36 cellular contexts compared by ENCODE assay signal in the genomic region with DNA sequence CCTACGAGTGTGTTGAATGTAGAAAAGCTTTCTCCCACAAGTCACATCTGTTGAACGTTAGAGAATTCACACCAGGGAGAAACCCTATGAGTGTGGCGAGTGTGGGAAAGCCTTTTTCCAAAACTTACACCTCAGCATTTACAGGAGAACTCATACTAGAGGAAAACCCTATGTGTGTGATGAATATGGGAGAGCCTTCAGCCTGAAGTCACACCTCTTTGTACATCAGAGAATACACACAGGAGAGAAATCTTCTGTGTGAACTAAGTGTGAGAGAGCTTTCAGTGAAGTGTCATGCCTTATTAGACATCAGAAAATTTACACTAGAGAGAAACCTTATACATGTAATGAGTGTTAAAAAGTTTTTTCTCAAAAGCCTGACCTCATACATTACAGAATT. TPM values are rescaled to one million over a fixed set of nuclear protein-coding genes. Genes with fewer than 3 reads are reported as not detected.
"Had no signal": no experiment of that assay in that cellular context is flagged by ENCODE, and none has a peak within 500 bp of the region (broad histone marks: within the 10 kb centered on the region; RNA-seq: fewer than 3 reads in every experiment).

No MANE protein-coding gene starts in this region.

- H3K36me3 ChIP-seq: MG63 had no signal

- H3K4me3 ChIP-seq: MG63 had no signal

- DNase-seq: MG63, MM.1S, MV-4-11, NCI-H1048, NCI-H1092, NCI-H1092 treated with DMSO at 0.1 percent for 48 hours, NCI-H1105, NCI-H1105 treated with DMSO at 0.1 percent for 48 hours, NCI-H1417, NCI-H1417 treated with DMSO at 0.1 percent for 48 hours, NCI-H1436, NCI-H1436 treated with DMSO at 0.1 percent for 48 hours, NCI-H1694, NCI-H1694 treated with DMSO at 0.1 percent for 48 hours, NCI-H187, NCI-H187 treated with DMSO at 0.1 percent for 48 hours, NCI-H1930, NCI-H2029, NCI-H2029 treated with DMSO at 0.1 percent for 48 hours, NCI-H2081, NCI-H2081 treated with DMSO at 0.1 percent for 48 hours, NCI-H2107, NCI-H2171, NCI-H2171 treated with DMSO at 0.1 percent for 48 hours, NCI-H2227 treated with DMSO at 0.1 percent for 48 hours, NCI-H226, NCI-H345, NCI-H446, NCI-H446 treated with DMSO at 0.1 percent for 48 hours, NCI-H510A, NCI-H510A treated with DMSO at 0.1 percent for 48 hours, NCI-H524, NCI-H524 treated with DMSO at 0.1 percent for 48 hours, NCI-H526, NCI-H526 treated with DMSO at 0.1 percent for 48 hours had no signal

- H3K27me3 ChIP-seq: MG63 had no signal

RNA-seq across cellular contexts. Expression of a gene that starts 41.8 kb away (rescaled TPM):
- total RNA-seq: MCF 10A had no signal
